In genomic region chr7:144302578-144303303, GRCh38 we compare ENCODE assay signal across 11 cellular contexts. TPM values are rescaled to one million over a fixed set of nuclear protein-coding genes. Genes with fewer than 3 reads are reported as not detected.
"Had no signal": no experiment of that assay in that cellular context is flagged by ENCODE, and none has a peak within 500 bp of the region (broad histone marks: within the 10 kb centered on the region; RNA-seq: fewer than 3 reads in every experiment).

No MANE protein-coding gene starts in this region.

RNA-seq across cellular contexts. Expression of gene OR2A1, which starts 9.5 kb away (rescaled TPM):
- total RNA-seq: activated CD4-positive, alpha-beta T cell treated with anti-CD3 and anti-CD28 coated beads, Interleukin-2, amount 10 ng/mL, durations not matched to agents 24 days and 14 days; activated CD8-positive, alpha-beta memory T cell treated with anti-CD3 and anti-CD28 coated beads for 36 hours; activated CD8-positive, alpha-beta T cell treated with anti-CD3 and anti-CD28 coated beads for 36 hours; activated naive CD8-positive, alpha-beta T cell treated with anti-CD3 and anti-CD28 coated beads for 36 hours; activated T-cell treated with anti-CD3 and anti-CD28 coated beads, Interleukin-2, amount 50 U/mL, for 72 hours; ascending aorta; cardiac muscle cell; LHCN-M2; NCI-H460; Peyer's patch; Right ventricle myocardium inferior had no signal
- polyA plus RNA-seq: cardiac muscle cell had no signal

RNA-seq across cellular contexts. Expression of gene CTAGE8, which starts 33.7 kb away (rescaled TPM):
- total RNA-seq: ascending aorta, cardiac muscle cell had no signal
- polyA plus RNA-seq: cardiac muscle cell had no signal

RNA-seq across cellular contexts. Expression of gene OR2A7, which starts 38.1 kb away (rescaled TPM):
- total RNA-seq: LHCN-M2, NCI-H460 had no signal
- polyA plus RNA-seq: cardiac muscle cell had no signal
